In genomic region chr1:25774206-25774804, GRCh38 we compare ENCODE assay signal across 1 cellular context.
A peak's percentile ranks its signal among the peaks of the same experiment; 100 is the strongest.
TF ChIP-seq lines count a peak whose summit lies in the region.

No MANE protein-coding gene starts in this region.

TF ChIP-seq in HepG2, 621 proteins besides CTCF, POLR2A, EP300 and RAD21 (continued from another document):
- TF ChIP-seq MXD1 (CRISPR knock-in tag; IDR thresholded peaks at IDR 0.05) (no peak), EED (CRISPR knock-in tag; IDR thresholded peaks at IDR 0.05) (no peak), ZNF770 (CRISPR knock-in tag; IDR thresholded peaks at IDR 0.05) (no peak), REXO4 (CRISPR knock-in tag; IDR thresholded peaks at IDR 0.05; ENCODE audit: borderline replicate concordance) (no peak), TAF15 (IDR thresholded peaks at IDR 0.05; ENCODE audit: low read depth, low read length, poor library complexity, severe bottlenecking) (no peak), ZNF704 (CRISPR knock-in tag; IDR thresholded peaks at IDR 0.05; ENCODE audit: borderline replicate concordance) (no peak), ZMYM3 (CRISPR knock-in tag; IDR thresholded peaks at IDR 0.05) (0 out of 2 replicates have a peak, but pooled peaks have one; percentile 41)
TF ChIP-seq in HepG2: peak in this region for 3.
